In the genomic region with DNA sequence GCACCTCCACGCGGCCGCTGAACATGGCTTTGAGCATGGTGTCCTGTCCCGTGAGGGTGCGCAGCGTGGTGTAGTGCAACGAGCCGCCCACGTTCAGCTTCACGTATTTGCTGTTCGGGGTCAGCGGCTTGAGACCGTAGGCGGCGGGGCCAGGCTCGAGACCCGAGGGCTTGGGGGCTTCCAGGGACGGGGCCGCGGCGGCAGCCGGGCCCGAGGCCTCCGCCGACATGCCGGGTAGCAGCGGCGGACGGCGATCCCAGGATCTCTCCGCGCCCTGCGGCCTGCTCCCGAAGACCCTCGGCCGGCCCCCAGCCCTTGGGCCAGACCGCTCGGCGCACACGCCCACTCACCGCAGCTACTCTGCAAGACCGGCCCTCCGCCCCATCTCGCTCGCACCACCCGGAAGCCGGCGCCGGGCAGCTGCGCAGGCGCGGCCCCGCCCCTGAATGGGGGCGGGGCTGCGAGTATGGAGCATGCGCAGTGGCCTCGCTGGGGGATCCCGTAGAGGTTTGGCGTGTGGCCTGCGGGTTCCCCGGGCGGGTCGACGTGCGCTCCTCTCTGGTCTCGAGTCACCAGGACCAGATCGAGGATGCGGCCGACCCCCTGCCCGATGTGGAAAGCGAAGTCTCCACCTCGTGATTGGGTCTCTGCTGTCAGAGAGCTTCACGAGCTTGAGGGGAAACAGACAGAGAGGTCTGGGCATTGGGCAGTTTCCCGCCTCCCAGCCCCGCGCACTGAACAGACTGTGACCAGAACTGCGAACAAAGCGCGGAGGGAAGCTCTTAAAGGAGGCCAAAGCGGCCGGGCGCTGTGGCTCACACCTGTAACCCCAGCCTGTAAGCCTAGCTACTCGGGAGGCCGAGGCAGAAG, we compare ENCODE assay signal across 8 cellular contexts. TPM values are rescaled to one million over a fixed set of nuclear protein-coding genes. Genes with fewer than 3 reads are reported as not detected.
A peak's percentile ranks its signal among the peaks of the same experiment; 100 is the strongest.
DNase-seq lines count a peak whose midpoint lies in the region; ATAC-seq and TF ChIP-seq lines count a peak whose summit lies in the region.

A gene with protein sequence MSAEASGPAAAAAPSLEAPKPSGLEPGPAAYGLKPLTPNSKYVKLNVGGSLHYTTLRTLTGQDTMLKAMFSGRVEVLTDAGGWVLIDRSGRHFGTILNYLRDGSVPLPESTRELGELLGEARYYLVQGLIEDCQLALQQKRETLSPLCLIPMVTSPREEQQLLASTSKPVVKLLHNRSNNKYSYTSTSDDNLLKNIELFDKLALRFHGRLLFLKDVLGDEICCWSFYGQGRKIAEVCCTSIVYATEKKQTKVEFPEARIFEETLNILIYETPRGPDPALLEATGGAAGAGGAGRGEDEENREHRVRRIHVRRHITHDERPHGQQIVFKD (minus strand): TSS at position 422 of the 870 bp plus-strand sequence. CDS start 193 bp downstream, at position 229.

- H3K36me3 ChIP-seq in adipocyte (ENCODE audit: control insufficient read depth, insufficient read depth, low read length, severe bottlenecking) (peaks cover 16% of the 10 kb centered on the region), heart left ventricle (peaks cover 0 to 26% (median 21%) of the 10 kb centered on the region in 9 donors), upper lobe of left lung (peaks cover 4 to 26% (median 10%) of the 10 kb centered on the region in 4 donors)

- TF ChIP-seq POLR2A in heart left ventricle (IDR thresholded peaks at IDR 0.05) (peak in 1 of 2 donors; percentile 93), upper lobe of left lung (IDR thresholded peaks at IDR 0.05) (peak in 3 of 4 donors; percentile 54 to 93 (median 61))

- intact Hi-C loops in heart left ventricle (cut with DNase I) = loop anchor here in 7 of 10 donors (1.0 to 10.0 kb wide), 9 partner anchors 26 to 81 kb away; a partner anchor contains a TSS
- intact Hi-C loops in posterior cingulate gyrus (cut with DNase I) = loop anchor here (2.0 to 5.0 kb wide), 2 partner anchors 25 to 36 kb away; a partner anchor contains a TSS

- H3K27me3 ChIP-seq in adipocyte (replicated peaks; ENCODE audit: control insufficient read depth, insufficient read depth, low read length) (no peaks in the 10 kb centered on the region), heart left ventricle (no peaks in the 10 kb centered on the region), upper lobe of left lung (no peaks in the 10 kb centered on the region)

- TF ChIP-seq EP300 in upper lobe of left lung (IDR thresholded peaks at IDR 0.05) = no peak

- H3K9ac ChIP-seq in adipocyte (ENCODE audit: low read length) = peak within 1 kb of the TSS; percentile 89

- ATAC-seq in HG02642 (IDR thresholded peaks at IDR 0.05; ENCODE audit: poor library complexity, unreplicated experiment) = peak; percentile 85
- peak; percentile 89 to 99 (median 99) for ATAC-seq in heart left ventricle
- ATAC-seq in upper lobe of left lung (ENCODE audit: low FRiP score in 2 of 2) = peak; percentile 97 to 99

- H3K4me3 ChIP-seq in GM12864 (ENCODE audit: low read depth, low read length) (peak within 1 kb of the TSS; percentile 88), adipocyte (ENCODE audit: low read length) (peak within 1 kb of the TSS; percentile 76), heart left ventricle (peak within 1 kb of the TSS; percentile 72 to 100 (median 92)), upper lobe of left lung (peak within 1 kb of the TSS; percentile 71 to 100 (median 84))

- H3K9me3 ChIP-seq in adipocyte (ENCODE audit: control insufficient read depth, low read length) = no peaks in the 10 kb centered on the region
- no peaks in the 10 kb centered on the region for H3K9me3 ChIP-seq in heart left ventricle
- no peaks in the 10 kb centered on the region for H3K9me3 ChIP-seq in upper lobe of left lung

- DNase-seq in GM12864 (ENCODE audit: low read depth) (peak; percentile 44), NCI-H128 (lab: John Stamatoyannopoulos, UW; ENCODE audit: unreplicated experiment) (peak; percentile 74), T follicular helper cell (ENCODE audit: low read depth) (peak; percentile 80), adipocyte (ENCODE audit: low read depth) (peak; percentile 94), heart left ventricle (peak; percentile 85 to 95 (median 89)), posterior cingulate gyrus (peak; percentile 76 to 97 (median 81)), upper lobe of left lung (peak; percentile 90 to 97)

- peak within 1 kb of the TSS; percentile 72 to 96 (median 88) for H3K27ac ChIP-seq in heart left ventricle
- H3K27ac ChIP-seq in upper lobe of left lung = peak within 1 kb of the TSS; percentile 79 to 91 (median 90)

- WGBS in heart left ventricle, 4 donors = 0 to 1% (median 0%) methylated on average over 64 to 84 of the region's 84 CpGs
- WGBS in upper lobe of left lung, 2 donors = 1% methylated on average over 18 to 30 of the region's 84 CpGs

- TF ChIP-seq CTCF in GM12864 (IDR thresholded peaks at IDR 0.05; ENCODE audit: low read depth, low read length, missing control alignments) (no peak), heart left ventricle (IDR thresholded peaks at IDR 0.05) (no peak), upper lobe of left lung (IDR thresholded peaks at IDR 0.05) (peak in 1 of 6 experiments; percentile 5)

- H3K4me1 ChIP-seq in adipocyte (ENCODE audit: control insufficient read depth, insufficient read depth, low read length) (peaks cover 16% of the 10 kb centered on the region), heart left ventricle (peaks cover 4 to 27% (median 18%) of the 10 kb centered on the region in 12 donors), upper lobe of left lung (peaks cover 21 to 24% (median 22%) of the 10 kb centered on the region in 4 donors)

RNA-seq across cellular contexts. Expression of the gene that starts here (rescaled TPM):
- 1 to 10 TPM; 3.6 to 9.1 (median 7.2) TPM for total RNA-seq in heart left ventricle
- 1 to 10 TPM; 3.6 to 5.0 TPM for polyA plus RNA-seq in heart left ventricle
- total RNA-seq in upper lobe of left lung = 10 to 100 TPM; 15.5 to 71.2 (median 24.4) TPM

Comparison
In these comparisons a context has a peak if more than half of its experiments do, and no peak if none do; other contexts are left out.
1. Peak in every context shown above with its lines: DNase-seq, ATAC-seq, H3K4me3 ChIP-seq and H3K27ac ChIP-seq.
2. DNase-seq: peak in every context shown above with its lines; median percentile 94 in adipocyte; 94 in upper lobe of left lung; 89 in heart left ventricle; 81 in posterior cingulate gyrus; 80 in T follicular helper cell; 74 in NCI-H128; 44 in GM12864.